Comparison of ENCODE assay signal across 1 cellular context in genomic region chr17:56441331-56441730, GRCh38.
TF ChIP-seq lines count a peak whose summit lies in the region.

No MANE protein-coding gene starts in this region.

TF ChIP-seq in IMR-90, 13 proteins besides CTCF, POLR2A, EP300 and RAD21 (continued from another document):
- TF ChIP-seq NFE2L2 (IDR thresholded peaks at IDR 0.05; ENCODE audit: low read depth, low read length) (no peak), RFX5 (IDR thresholded peaks at IDR 0.05; ENCODE audit: low read depth, low read length) (no peak), USF2 (IDR thresholded peaks at IDR 0.05; ENCODE audit: low read depth, low read length) (no peak), CHD1 (IDR thresholded peaks at IDR 0.05; ENCODE audit: low read depth, low read length) (no peak), MAFK (IDR thresholded peaks at IDR 0.05; ENCODE audit: low read depth, low read length) (no peak), FOS (IDR thresholded peaks at IDR 0.05; ENCODE audit: low read depth, low read length) (no peak), MXI1 (IDR thresholded peaks at IDR 0.05; ENCODE audit: borderline replicate concordance, low read depth, low read length) (no peak), BHLHE40 (IDR thresholded peaks at IDR 0.05; ENCODE audit: low read depth, low read length) (no peak), MAZ (IDR thresholded peaks at IDR 0.05; ENCODE audit: borderline replicate concordance, low read depth, low read length) (no peak)
